ENCODE assay signal across 24 cellular contexts in the genomic region with DNA sequence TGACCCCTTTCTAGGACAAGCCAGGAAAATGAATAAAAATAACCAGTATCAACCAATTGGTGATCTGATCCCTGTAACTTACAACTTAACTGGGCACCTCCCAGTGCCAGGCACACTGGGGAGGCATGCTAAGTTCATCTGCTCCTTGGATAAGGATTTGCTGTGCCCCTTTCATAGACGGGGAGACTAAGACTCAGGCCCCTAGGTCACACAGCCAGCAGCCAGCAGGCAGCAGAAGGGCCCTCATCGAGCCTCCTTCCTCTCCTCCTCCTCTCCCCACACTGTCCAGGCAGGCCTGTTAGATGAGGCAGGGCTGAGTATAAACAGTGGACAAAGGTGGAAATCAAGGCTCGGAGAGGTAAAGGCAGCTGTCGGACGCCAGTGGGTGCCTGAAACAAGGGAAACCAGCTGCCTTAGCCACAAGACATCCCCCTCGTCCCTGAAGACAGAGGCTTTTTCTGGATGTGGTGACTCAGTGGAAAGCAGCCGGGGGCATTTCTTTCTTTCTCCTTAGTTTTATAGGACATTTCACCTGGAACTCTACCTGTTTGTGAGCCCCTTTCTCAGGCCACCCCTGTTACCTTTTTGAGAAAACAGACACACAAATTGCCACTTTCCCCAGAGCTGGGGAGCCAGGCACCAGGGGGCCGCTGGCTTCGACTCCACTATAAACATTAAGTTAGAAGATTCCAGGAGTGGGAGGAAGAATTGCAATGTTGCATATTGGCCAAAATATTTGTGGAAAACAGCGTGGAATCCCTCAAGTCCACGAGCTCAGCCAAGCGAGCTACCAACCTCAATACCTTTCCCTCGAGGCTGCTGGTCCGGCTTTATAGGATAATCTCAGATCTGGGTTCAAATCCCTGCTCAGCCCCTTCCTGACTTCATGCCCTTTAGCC.
A peak's percentile ranks its signal among the peaks of the same experiment; 100 is the strongest.
DNase-seq lines count a peak whose midpoint lies in the region; ATAC-seq and TF ChIP-seq lines count a peak whose summit lies in the region.
"Had no signal": no experiment of that assay in that cellular context is flagged by ENCODE, and none has a peak within 500 bp of the region (broad histone marks: within the 10 kb centered on the region; RNA-seq: fewer than 3 reads in every experiment).

No MANE protein-coding gene starts in this region.

- peaks cover 59% of the 10 kb centered on the region for H3K36me3 Mint-ChIP-seq in stimulated activated naive CD8-positive, alpha-beta T cell treated with anti-CD3 and anti-CD28 coated beads, Interleukin-15, Interleukin-2, amounts not matched to agents 100 ng/mL and 50 ng/mL, for 24 hours (ENCODE audit: low read depth)

- peak overlapping the region; percentile 38 to 50 for H3K27ac ChIP-seq in tibial artery
- H3K27ac ChIP-seq: colonic mucosa, GM23248, right atrium auricular region, testis had no signal

- H3K27ac Mint-ChIP-seq in stimulated activated naive CD8-positive, alpha-beta T cell treated with anti-CD3 and anti-CD28 coated beads, Interleukin-15, Interleukin-2, amounts not matched to agents 100 ng/mL and 50 ng/mL, for 24 hours: peak overlapping the region; percentile 45

- H3K4me1 Mint-ChIP-seq in stimulated activated naive CD8-positive, alpha-beta T cell treated with anti-CD3 and anti-CD28 coated beads, Interleukin-15, Interleukin-2, amounts not matched to agents 100 ng/mL and 50 ng/mL, for 24 hours (ENCODE audit: low read depth): no peaks in the 10 kb centered on the region

- in situ Hi-C loops in astrocyte of the cerebellum (cut with HindIII; ENCODE audit: low sequenced_read_pairs): loop anchor here (25.0 kb wide), 1 partner anchor 250 kb away; a partner anchor contains a TSS

- no peak overlapping the region for H3K4me3 Mint-ChIP-seq in stimulated activated naive CD8-positive, alpha-beta T cell treated with anti-CD3 and anti-CD28 coated beads, Interleukin-15, Interleukin-2, amounts not matched to agents 100 ng/mL and 50 ng/mL, for 24 hours
- H3K4me3 Mint-ChIP-seq: CD4-positive, CD25-positive, alpha-beta regulatory T cell had no signal

- peaks cover 0 to 56% (median 37%) of the 10 kb centered on the region in 4 donors for H3K4me1 ChIP-seq in tibial artery
- H3K4me1 ChIP-seq: colonic mucosa, right atrium auricular region, testis had no signal

- no peaks in the 10 kb centered on the region for H3K27me3 Mint-ChIP-seq in stimulated activated naive CD8-positive, alpha-beta T cell treated with anti-CD3 and anti-CD28 coated beads, Interleukin-15, Interleukin-2, amounts not matched to agents 100 ng/mL and 50 ng/mL, for 24 hours
- H3K27me3 Mint-ChIP-seq: CD4-positive, CD25-positive, alpha-beta regulatory T cell had no signal

- H3K9me3 Mint-ChIP-seq in stimulated activated naive CD8-positive, alpha-beta T cell treated with anti-CD3 and anti-CD28 coated beads, Interleukin-15, Interleukin-2, amounts not matched to agents 100 ng/mL and 50 ng/mL, for 24 hours: no peaks in the 10 kb centered on the region

- intact Hi-C loops in tibial artery (cut with DNase I; ENCODE audit: low total_unique reads): no loop called here

- no peaks in the 10 kb centered on the region for H3K9me3 ChIP-seq in tibial artery
- H3K9me3 ChIP-seq: colonic mucosa, testis had no signal

- H3K4me3 ChIP-seq in astrocyte of the cerebellum (ENCODE audit: low read depth, low read length) (no peak overlapping the region), tibial artery (no peak overlapping the region)
- H3K4me3 ChIP-seq: colonic mucosa, GM23248, right atrium auricular region, testis had no signal

- DNase-seq in stimulated activated naive CD8-positive, alpha-beta T cell treated with anti-CD3 and anti-CD28 coated beads, Interleukin-15, Interleukin-2, amounts not matched to agents 100 U/mL and 50 U/mL, for 24 hours: no peak
- peak; percentile 54 for DNase-seq in astrocyte of the cerebellum (ENCODE audit: low read depth)
- peak; percentile 74 for DNase-seq in myocyte (ENCODE audit: low read depth)
- DNase-seq in tibial artery: no peak
- no peak for DNase-seq in NCI-H128 (lab: John Stamatoyannopoulos, UW; ENCODE audit: unreplicated experiment)
- DNase-seq in iPS-NIHi7 (ENCODE audit: extremely low spot score): no peak
- DNase-seq: activated naive CD4-positive, alpha-beta T cell; anterior cingulate cortex; CD4-positive, CD25-positive, alpha-beta regulatory T cell; colonic mucosa; DMS153; GDM1; GM23248; KBM-7; left ventricle myocardium superior; NCI-H1694; NCI-H2171 treated with DMSO at 0.1 percent for 48 hours; NCI-H69; SIG-M5; T-helper 1 cell; testis had no signal

- no peak for ATAC-seq in stimulated activated naive CD8-positive, alpha-beta T cell treated with anti-CD3 and anti-CD28 coated beads, Interleukin-15, Interleukin-2, amounts not matched to agents 100 U/mL and 50 U/mL, for 24 hours
- no peak for ATAC-seq in GM18519 (IDR thresholded peaks at IDR 0.05; ENCODE audit: low FRiP score, unreplicated experiment)
- ATAC-seq: left ventricle myocardium superior had no signal

- H3K27me3 ChIP-seq in tibial artery: no peaks in the 10 kb centered on the region
- H3K27me3 ChIP-seq: colonic mucosa, right atrium auricular region, testis had no signal

- peaks cover 0 to 8% (median 0%) of the 10 kb centered on the region in 3 donors for H3K36me3 ChIP-seq in tibial artery
- H3K36me3 ChIP-seq: colonic mucosa had no signal

- TF ChIP-seq CTCF in astrocyte of the cerebellum (IDR thresholded peaks at IDR 0.05; ENCODE audit: low read depth, low read length, missing control alignments) (peak; percentile 32), tibial artery (IDR thresholded peaks at IDR 0.05) (no peak)

Comparison
In these comparisons a context has a peak if more than half of its experiments do, and no peak if none do; other contexts are left out.
1. DNase-seq: peak in astrocyte of the cerebellum (single experiment) and myocyte (single experiment); none in stimulated activated naive CD8-positive, alpha-beta T cell treated with anti-CD3 and anti-CD28 coated beads, Interleukin-15, Interleukin-2, amounts not matched to agents 100 U/mL and 50 U/mL, for 24 hours (single experiment), tibial artery (0 of 2), NCI-H128 (single experiment) and iPS-NIHi7 (single experiment).